Comparison of ENCODE assay signal across 20 cellular contexts in the genomic region with DNA sequence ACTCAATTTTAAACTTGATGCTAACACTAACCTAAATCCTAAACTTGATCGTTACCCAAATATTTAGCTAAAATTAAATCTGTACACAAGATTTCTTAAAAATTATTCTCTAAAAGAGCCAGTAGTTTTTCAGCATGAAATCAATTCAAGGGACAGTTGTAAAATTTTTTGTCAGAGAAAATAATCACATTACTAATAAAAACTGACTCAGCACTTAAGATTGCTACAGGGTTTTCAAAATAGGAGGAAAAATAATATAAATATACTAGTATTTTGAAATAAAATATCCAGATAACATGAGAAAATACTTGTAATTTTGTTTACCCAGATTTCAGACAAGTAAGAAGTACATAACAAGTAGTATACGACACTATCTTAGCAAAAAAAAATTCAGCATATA.
DNase-seq lines count a peak whose midpoint lies in the region; ATAC-seq, FAIRE-seq and TF ChIP-seq lines count a peak whose summit lies in the region.
"Had no signal": no experiment of that assay in that cellular context is flagged by ENCODE, and none has a peak within 500 bp of the region (broad histone marks: within the 10 kb centered on the region; RNA-seq: fewer than 3 reads in every experiment).

No MANE protein-coding gene starts in this region.

- no peak overlapping the region for H3K56ac ChIP-seq in IMR-90 (ENCODE audit: extremely low read depth, insufficient read depth, low read length)

- H4K91ac ChIP-seq in IMR-90 (ENCODE audit: insufficient read depth, low read depth, low read length) (no peak overlapping the region), mesenchymal stem cell (ENCODE audit: low read length) (no peak overlapping the region)

- no peak overlapping the region for H2AFZ ChIP-seq in IMR-90 (replicated peaks; ENCODE audit: low read length, poor library complexity)
- no peak overlapping the region for H2AFZ ChIP-seq in mesenchymal stem cell (ENCODE audit: low read depth, low read length)

- POLR2A ChIA-PET in A549 (lab: Yijun Ruan, JAX) = no interaction called here
- POLR2A ChIA-PET in IMR-90 (lab: Charles Lee; ENCODE audit: unreplicated experiment) = no interaction called here

- no peak overlapping the region for H2BK20ac ChIP-seq in IMR-90 (ENCODE audit: low read depth, low read length)

- no peak overlapping the region for H2AK5ac ChIP-seq in IMR-90 (ENCODE audit: low read depth, low read length)
- H2AK5ac ChIP-seq in mesenchymal stem cell (ENCODE audit: low read length, severe bottlenecking) = no peak overlapping the region

- H2BK12ac ChIP-seq in mesenchymal stem cell (ENCODE audit: low read length in 2 of 2) = no peak overlapping the region

- DNase-seq in A549 (ENCODE audit: low read depth in 1 of 2, low spot score in 1 of 2) (no peak), IMR-90 (no peak), kidney (no peak), DMS114 treated with DMSO at 0.1 percent for 48 hours (lab: John Stamatoyannopoulos, UW; ENCODE audit: unreplicated experiment) (no peak), mesenchymal stem cell (no peak), NCI-H2196 treated with DMSO at 0.1 percent for 48 hours (lab: John Stamatoyannopoulos, UW; ENCODE audit: unreplicated experiment) (no peak)
- DNase-seq: 8988T; ACHN; BE2C; C1 segment of cervical spinal cord; CD4-positive, alpha-beta memory T cell; CD4-positive, CD25-positive, alpha-beta regulatory T cell; CD8-positive, alpha-beta memory T cell; COR-L47; DMS 273 treated with DMSO at 0.1 percent for 48 hours; DMS79 treated with DMSO at 0.1 percent for 48 hours; GF-D8 had no signal

- in situ Hi-C loops in IMR-90 (cut with MboI; ENCODE audit: low sequenced_read_pairs) = no loop called here

- H3K18ac ChIP-seq in IMR-90 (ENCODE audit: low read depth, low read length) = no peak overlapping the region
- H3K18ac ChIP-seq in mesenchymal stem cell (ENCODE audit: low read depth in 1 of 2, low read length in 2 of 2) = no peak overlapping the region

- H4K20me1 ChIP-seq in IMR-90 (ENCODE audit: insufficient read depth, low read length) = no peaks in the 10 kb centered on the region
- H4K20me1 ChIP-seq: BLaER1 had no signal

- TF ChIP-seq POLR2A in A549 (IDR thresholded peaks at IDR 0.05; ENCODE audit: low read length) = no peak
- TF ChIP-seq POLR2A in IMR-90 (IDR thresholded peaks at IDR 0.05; ENCODE audit: low read depth, low read length) = no peak

- TF ChIP-seq EP300 in A549 (IDR thresholded peaks at IDR 0.05) = no peak

- TF ChIP-seq RAD21 in A549 (conservative IDR thresholded peaks at IDR 0.05 in 1 of 2, IDR thresholded peaks at IDR 0.05 in 1 of 2) (no peak), IMR-90 (IDR thresholded peaks at IDR 0.05; ENCODE audit: low read length) (no peak)

- TF ChIP-seq CTCF in A549 (IDR thresholded peaks at IDR 0.05) (no peak), IMR-90 (conservative IDR thresholded peaks at IDR 0.05; ENCODE audit: low read depth, low read length) (no peak), kidney (IDR thresholded peaks at IDR 0.05; ENCODE audit: borderline replicate concordance, extremely low read depth, insufficient read depth) (no peak)

- intact Hi-C loops in IMR-90 (cut with micrococcal nuclease) (no loop called here), kidney (cut with DNase I) (no loop called here)

- no peaks in the 10 kb centered on the region for H3K27me3 ChIP-seq in IMR-90 (ENCODE audit: control insufficient read depth, insufficient read depth, low read length)
- no peaks in the 10 kb centered on the region for H3K27me3 ChIP-seq in mesenchymal stem cell (ENCODE audit: control insufficient read depth in 1 of 2, insufficient read depth in 1 of 2, low read length in 2 of 2)
- H3K27me3 ChIP-seq: BE2C, BLaER1 had no signal

- no peak overlapping the region for H3K9ac ChIP-seq in IMR-90 (ENCODE audit: low read depth, low read length)
- no peak overlapping the region for H3K9ac ChIP-seq in kidney (ENCODE audit: low read length in 2 of 2)
- no peak overlapping the region for H3K9ac ChIP-seq in mesenchymal stem cell (ENCODE audit: low read length)
- H3K9ac ChIP-seq: BLaER1 had no signal

- no peak overlapping the region for H3K4me3 ChIP-seq in A549
- H3K4me3 ChIP-seq in IMR-90 (ENCODE audit: insufficient read depth, low read depth, low read length) = no peak overlapping the region
- no peak overlapping the region for H3K4me3 ChIP-seq in kidney (ENCODE audit: low read length in 2 of 2)
- no peak overlapping the region for H3K4me3 ChIP-seq in mesenchymal stem cell (ENCODE audit: insufficient read depth in 1 of 2, low read depth in 1 of 2, low read length in 2 of 2)
- H3K4me3 ChIP-seq: BLaER1 had no signal

- no peak overlapping the region for H4K8ac ChIP-seq in IMR-90 (ENCODE audit: low read depth in 2 of 2, low read length in 2 of 2)
- no peak overlapping the region for H4K8ac ChIP-seq in mesenchymal stem cell (ENCODE audit: low read length)

- no peak overlapping the region for H3K27ac ChIP-seq in A549
- H3K27ac ChIP-seq in IMR-90 (ENCODE audit: insufficient read depth, low read length) = no peak overlapping the region
- no peak overlapping the region for H3K27ac ChIP-seq in kidney (ENCODE audit: low read depth in 2 of 2, low read length in 2 of 2)
- H3K27ac ChIP-seq in mesenchymal stem cell (ENCODE audit: low read length, poor library complexity, severe bottlenecking) = no peak overlapping the region
- H3K27ac ChIP-seq: BLaER1 had no signal

- 17% methylated on average over 2 of the region's 2 CpGs for WGBS in A549 (ENCODE audit: missing lambda C conversion rate)
- no CpG with 5 or more reads among the region's 2 CpGs for WGBS in IMR-90 (ENCODE audit: extremely low coverage in 2 of 2, insufficient read length in 1 of 2), 2 experiments
- no CpG with 5 or more reads among the region's 2 CpGs for WGBS in mesenchymal stem cell

- H3K4ac ChIP-seq in IMR-90 (ENCODE audit: low read depth, low read length) = no peak overlapping the region
- no peak overlapping the region for H3K4ac ChIP-seq in mesenchymal stem cell (ENCODE audit: low read depth in 1 of 2, low read length in 2 of 2)

- dilution Hi-C loops in IMR-90 (cut with HindIII; ENCODE audit: low sequenced_read_pairs, unreplicated experiment) = no loop called here

- H2BK5ac ChIP-seq in IMR-90 (ENCODE audit: low read depth, low read length, poor library complexity, severe bottlenecking) (no peak overlapping the region), mesenchymal stem cell (ENCODE audit: low read depth, low read length, poor library complexity, severe bottlenecking) (no peak overlapping the region)

- H3K36me3 ChIP-seq in IMR-90 (ENCODE audit: control insufficient read depth, insufficient read depth, low read length) (no peaks in the 10 kb centered on the region), kidney (ENCODE audit: control insufficient read depth in 1 of 2, insufficient read depth in 2 of 2, low read length in 2 of 2) (no peaks in the 10 kb centered on the region), mesenchymal stem cell (ENCODE audit: control insufficient read depth in 1 of 2, insufficient read depth in 2 of 2, low read depth in 1 of 2, low read length in 2 of 2) (no peaks in the 10 kb centered on the region)
- H3K36me3 ChIP-seq: BE2C, BLaER1 had no signal

- H3K79me1 ChIP-seq in IMR-90 (ENCODE audit: low read depth in 1 of 2, low read length in 2 of 2) (no peaks in the 10 kb centered on the region), mesenchymal stem cell (replicated peaks; ENCODE audit: low read length, poor library complexity, severe bottlenecking) (no peaks in the 10 kb centered on the region)

- no peak overlapping the region for H2BK120ac ChIP-seq in IMR-90 (ENCODE audit: low read depth, low read length)
- H2BK120ac ChIP-seq in mesenchymal stem cell (ENCODE audit: low read depth, low read length) = no peak overlapping the region

- no peak overlapping the region for H4K5ac ChIP-seq in IMR-90 (ENCODE audit: low read depth, low read length)

- H2BK15ac ChIP-seq in IMR-90 (ENCODE audit: low read depth, low read length) = no peak overlapping the region
- H2BK15ac ChIP-seq in mesenchymal stem cell (ENCODE audit: low read depth, poor library complexity, severe bottlenecking) = no peak overlapping the region

- ATAC-seq in A549 = no peak
- no peak for ATAC-seq in IMR-90 (ENCODE audit: low read depth)

- H3K9me1 ChIP-seq in IMR-90 (ENCODE audit: insufficient read depth, low read length) = no peaks in the 10 kb centered on the region

- BruUV-seq in IMR-90 (replicated peaks; lab: Mats Ljungman, UMichigan) = no TSS peak

- H3K23ac ChIP-seq in IMR-90 (ENCODE audit: low read depth, low read length) = no peak overlapping the region
- no peak overlapping the region for H3K23ac ChIP-seq in mesenchymal stem cell (ENCODE audit: low read length in 2 of 2)

- H3K14ac ChIP-seq in IMR-90 (replicated peaks; ENCODE audit: low read depth, low read length) = no peak overlapping the region
- no peak overlapping the region for H3K14ac ChIP-seq in mesenchymal stem cell (ENCODE audit: low read length in 2 of 2)

- no peak for FAIRE-seq in A549 (lab: Jason Lieb, UNC)
- FAIRE-seq in kidney (lab: Jason Lieb, UNC) = peak; percentile 52
- FAIRE-seq: GM12891, GM19239 had no signal

- H3K4me2 ChIP-seq in A549 (no peak overlapping the region), IMR-90 (ENCODE audit: low read depth, low read length) (no peak overlapping the region), mesenchymal stem cell (ENCODE audit: low read length, poor library complexity, severe bottlenecking) (no peak overlapping the region)
- H3K4me2 ChIP-seq: BLaER1 had no signal

- H2AK9ac ChIP-seq in IMR-90 (replicated peaks; ENCODE audit: low read depth, low read length, poor library complexity) = no peak overlapping the region

- H3K4me1 ChIP-seq in A549 (no peaks in the 10 kb centered on the region), IMR-90 (ENCODE audit: control insufficient read depth, insufficient read depth, low read length) (no peaks in the 10 kb centered on the region), kidney (ENCODE audit: control insufficient read depth in 1 of 2, insufficient read depth in 1 of 2, low read depth in 1 of 2, low read length in 2 of 2) (no peaks in the 10 kb centered on the region), mesenchymal stem cell (ENCODE audit: control insufficient read depth, insufficient read depth, low read depth, low read length) (no peaks in the 10 kb centered on the region)
- H3K4me1 ChIP-seq: BE2C had no signal

- H3K9me3 ChIP-seq in A549 = 0 out of 3 replicates have a peak, but pooled peaks cover 4% of the 10 kb centered on the region
- H3K9me3 ChIP-seq in IMR-90 (ENCODE audit: control insufficient read depth, insufficient read depth, low read length) = no peaks in the 10 kb centered on the region
- no peaks in the 10 kb centered on the region for H3K9me3 ChIP-seq in kidney (ENCODE audit: control insufficient read depth in 1 of 2, low read length in 2 of 2)
- H3K9me3 ChIP-seq in mesenchymal stem cell (ENCODE audit: control insufficient read depth, low read length) = no peaks in the 10 kb centered on the region
- H3K9me3 ChIP-seq: BE2C, BLaER1 had no signal

- CTCF ChIA-PET in A549 (lab: Yijun Ruan, JAX) (no interaction called here), IMR-90 (lab: Yijun Ruan, JAX) (no interaction called here)

TF ChIP-seq in IMR-90, 13 proteins besides CTCF, POLR2A, EP300 and RAD21 (continues in another document):
- TF ChIP-seq NFE2L2 (IDR thresholded peaks at IDR 0.05; ENCODE audit: low read depth, low read length) (no peak), MAFK (IDR thresholded peaks at IDR 0.05; ENCODE audit: low read depth, low read length) (peak; percentile 73), CHD1 (IDR thresholded peaks at IDR 0.05; ENCODE audit: low read depth, low read length) (no peak), MAZ (IDR thresholded peaks at IDR 0.05; ENCODE audit: borderline replicate concordance, low read depth, low read length) (no peak)
